1 cellular context compared by ENCODE assay signal in the genomic region with DNA sequence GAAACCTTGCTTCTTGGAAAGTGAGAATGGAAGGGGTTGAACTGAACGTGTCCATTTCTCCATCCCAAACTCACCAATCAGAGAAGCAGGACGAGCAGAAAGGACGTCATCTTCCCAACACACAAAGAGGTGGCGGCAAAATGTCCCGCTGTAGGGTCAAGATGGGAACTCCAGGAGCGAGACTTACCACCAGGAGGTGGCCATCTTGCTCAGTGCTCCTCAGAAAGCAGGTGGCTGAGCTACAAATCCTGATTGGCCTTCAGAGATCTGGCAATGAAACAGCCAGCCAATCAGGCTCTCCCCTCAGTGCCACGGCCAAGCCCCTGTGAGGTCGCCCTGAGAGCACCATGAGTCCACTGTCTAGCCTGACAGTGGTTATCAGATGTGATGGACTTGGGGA.
TF ChIP-seq lines count a peak whose summit lies in the region.

No MANE protein-coding gene starts in this region.

TF ChIP-seq in K562, 482 proteins besides CTCF, POLR2A, EP300 and RAD21 (continued from another document):
- TF ChIP-seq L3MBTL2 (IDR thresholded peaks at IDR 0.05) (peak; percentile 61), ARID1B (IDR thresholded peaks at IDR 0.05) (no peak), SRSF9 (IDR thresholded peaks at IDR 0.05; ENCODE audit: borderline replicate concordance, low read depth, low read length) (no peak), NUFIP1 (IDR thresholded peaks at IDR 0.05; ENCODE audit: partially characterized antibody) (no peak)
- TF ChIP-seq, protein P1, sequence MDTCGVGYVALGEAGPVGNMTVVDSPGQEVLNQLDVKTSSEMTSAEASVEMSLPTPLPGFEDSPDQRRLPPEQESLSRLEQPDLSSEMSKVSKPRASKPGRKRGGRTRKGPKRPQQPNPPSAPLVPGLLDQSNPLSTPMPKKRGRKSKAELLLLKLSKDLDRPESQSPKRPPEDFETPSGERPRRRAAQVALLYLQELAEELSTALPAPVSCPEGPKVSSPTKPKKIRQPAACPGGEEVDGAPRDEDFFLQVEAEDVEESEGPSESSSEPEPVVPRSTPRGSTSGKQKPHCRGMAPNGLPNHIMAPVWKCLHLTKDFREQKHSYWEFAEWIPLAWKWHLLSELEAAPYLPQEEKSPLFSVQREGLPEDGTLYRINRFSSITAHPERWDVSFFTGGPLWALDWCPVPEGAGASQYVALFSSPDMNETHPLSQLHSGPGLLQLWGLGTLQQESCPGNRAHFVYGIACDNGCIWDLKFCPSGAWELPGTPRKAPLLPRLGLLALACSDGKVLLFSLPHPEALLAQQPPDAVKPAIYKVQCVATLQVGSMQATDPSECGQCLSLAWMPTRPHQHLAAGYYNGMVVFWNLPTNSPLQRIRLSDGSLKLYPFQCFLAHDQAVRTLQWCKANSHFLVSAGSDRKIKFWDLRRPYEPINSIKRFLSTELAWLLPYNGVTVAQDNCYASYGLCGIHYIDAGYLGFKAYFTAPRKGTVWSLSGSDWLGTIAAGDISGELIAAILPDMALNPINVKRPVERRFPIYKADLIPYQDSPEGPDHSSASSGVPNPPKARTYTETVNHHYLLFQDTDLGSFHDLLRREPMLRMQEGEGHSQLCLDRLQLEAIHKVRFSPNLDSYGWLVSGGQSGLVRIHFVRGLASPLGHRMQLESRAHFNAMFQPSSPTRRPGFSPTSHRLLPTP (IDR thresholded peaks at IDR 0.05; ENCODE audit: borderline replicate concordance, extremely low read depth, insufficient read length): no peak
